In genomic region chr2:20674974-20675679, GRCh38 we compare ENCODE assay signal across 10 cellular contexts. TPM values are rescaled to one million over a fixed set of nuclear protein-coding genes. Genes with fewer than 3 reads are reported as not detected.
DNase-seq lines count a peak whose midpoint lies in the region; ATAC-seq and TF ChIP-seq lines count a peak whose summit lies in the region.
"Had no signal": no experiment of that assay in that cellular context is flagged by ENCODE, and none has a peak within 500 bp of the region (broad histone marks: within the 10 kb centered on the region; RNA-seq: fewer than 3 reads in every experiment).

No MANE protein-coding gene starts in this region.

- POLR2A ChIA-PET in activated CD4-positive, alpha-beta memory T cell treated with anti-CD3 and anti-CD28 coated beads for 36 hours (lab: Charles Lee), result no interaction called here

- H3K4me3 ChIP-seq in adipocyte (ENCODE audit: low read length) (peak overlapping the region; percentile 6), sigmoid colon (no peak overlapping the region)
- H3K4me3 ChIP-seq: PC-9 had no signal

- TF ChIP-seq CTCF in GM13977 (IDR thresholded peaks at IDR 0.05; ENCODE audit: extremely low read depth, insufficient read depth, missing control alignments), result no peak
- no peak for TF ChIP-seq CTCF in sigmoid colon (IDR thresholded peaks at IDR 0.05)

- CTCF ChIA-PET in activated CD4-positive, alpha-beta memory T cell treated with anti-CD3 and anti-CD28 coated beads for 36 hours (lab: Charles Lee), result interaction anchor here (2.7 to 6.0 kb wide), 2 partner anchors 13 to 288 kb away, joined by 14 to 47 read pairs; no protein-coding TSS in a partner anchor

- ATAC-seq in Right ventricle myocardium superior (ENCODE audit: poor library complexity) (peak; percentile 73), sciatic nerve (no peak)

- no peak overlapping the region for H3K4me3 Mint-ChIP-seq in activated CD4-positive, alpha-beta memory T cell treated with anti-CD3 and anti-CD28 coated beads for 36 hours
- H3K4me3 Mint-ChIP-seq: natural killer cell had no signal

- no peaks in the 10 kb centered on the region for H3K9me3 Mint-ChIP-seq in activated CD4-positive, alpha-beta memory T cell treated with anti-CD3 and anti-CD28 coated beads for 36 hours
- H3K9me3 Mint-ChIP-seq: natural killer cell had no signal

- TF ChIP-seq EP300 in sigmoid colon (IDR thresholded peaks at IDR 0.05), result no peak

- peaks cover 16% of the 10 kb centered on the region for H3K27me3 Mint-ChIP-seq in activated CD4-positive, alpha-beta memory T cell treated with anti-CD3 and anti-CD28 coated beads for 36 hours

- no peaks in the 10 kb centered on the region for H3K36me3 ChIP-seq in adipocyte (ENCODE audit: control insufficient read depth, insufficient read depth, low read length, severe bottlenecking)
- H3K36me3 ChIP-seq in sigmoid colon, result no peaks in the 10 kb centered on the region

- WGBS in sigmoid colon, 2 donors, result 53 to 66% methylated on average over 16 of the region's 16 CpGs

- no peak for TF ChIP-seq POLR2A in sigmoid colon (IDR thresholded peaks at IDR 0.05)

- intact Hi-C loops in Right ventricle myocardium superior (cut with DNase I) (no loop called here), sigmoid colon (cut with DNase I) (no loop called here), sciatic nerve (cut with DNase I) (no loop called here)
- intact Hi-C loops in activated CD4-positive, alpha-beta memory T cell treated with anti-CD3 and anti-CD28 coated beads for 36 hours (cut with micrococcal nuclease), result no loop called here

- peak overlapping the region; percentile 73 for H3K9ac ChIP-seq in adipocyte (ENCODE audit: low read length)

- in situ Hi-C loops in GM13977 (cut with MboI; ENCODE audit: low pct_unique_long_range_greater_than_20kb, low sequenced_read_pairs, unreplicated experiment), result no loop called here

- no peaks in the 10 kb centered on the region for H3K4me1 Mint-ChIP-seq in activated CD4-positive, alpha-beta memory T cell treated with anti-CD3 and anti-CD28 coated beads for 36 hours (ENCODE audit: low read depth)

- no peaks in the 10 kb centered on the region for H3K36me3 Mint-ChIP-seq in activated CD4-positive, alpha-beta memory T cell treated with anti-CD3 and anti-CD28 coated beads for 36 hours
- H3K36me3 Mint-ChIP-seq: natural killer cell had no signal

- H3K27me3 ChIP-seq in adipocyte (replicated peaks; ENCODE audit: control insufficient read depth, insufficient read depth, low read length) (peaks cover 34% of the 10 kb centered on the region), sigmoid colon (peaks cover 26 to 42% (median 26%) of the 10 kb centered on the region in 3 donors)

- H3K9me3 ChIP-seq in adipocyte (ENCODE audit: control insufficient read depth, low read length), result no peaks in the 10 kb centered on the region
- no peaks in the 10 kb centered on the region for H3K9me3 ChIP-seq in sigmoid colon

- peaks cover 15% of the 10 kb centered on the region for H3K4me1 ChIP-seq in adipocyte (ENCODE audit: control insufficient read depth, insufficient read depth, low read length)
- peaks cover 0 to 36% (median 19%) of the 10 kb centered on the region in 4 donors for H3K4me1 ChIP-seq in sigmoid colon

- H3K27ac ChIP-seq in sigmoid colon, result peak overlapping the region in 3 of 4 donors; percentile 34 to 47 (median 35)
- H3K27ac ChIP-seq: PC-9 had no signal

- DNase-seq in GM13977 (ENCODE audit: low spot score) (peak; percentile 12), adipocyte (ENCODE audit: low read depth) (peak; percentile 55), Right ventricle myocardium superior (peak; percentile 70), sigmoid colon (no peak), sciatic nerve (ENCODE audit: low spot score) (no peak)
- no peak for DNase-seq in activated CD4-positive, alpha-beta memory T cell treated with anti-CD3 and anti-CD28 coated beads for 36 hours
- DNase-seq in stimulated activated CD4-positive, alpha-beta T cell treated with anti-CD3 and anti-CD28 coated beads, Interleukin-12 subunit alpha, Interleukin-12 subunit beta, amount 100 ng/mL, for 4 hours, result no peak
- DNase-seq in activated CD8-positive, alpha-beta memory T cell treated with anti-CD3 and anti-CD28 coated beads for 24 hours, result no peak
- DNase-seq: natural killer cell had no signal

- H3K27ac Mint-ChIP-seq in activated CD4-positive, alpha-beta memory T cell treated with anti-CD3 and anti-CD28 coated beads for 36 hours, result no peak overlapping the region

RNA-seq across cellular contexts. Expression of gene GDF7, which starts 8.2 kb away (rescaled TPM):
- total RNA-seq in Right ventricle myocardium superior (0.38 TPM), sigmoid colon (1 to 10 TPM in 1 of 4 donors, under 1 TPM in 3; 0.49 to 1.6 (median 0.77) TPM), sciatic nerve (7.6 TPM)
- polyA plus RNA-seq in sigmoid colon, result under 1 TPM; under 0.01 to 0.60 (median under 0.01) TPM
- under 1 TPM; 0.02 to 0.05 TPM for total RNA-seq in activated CD4-positive, alpha-beta memory T cell treated with anti-CD3 and anti-CD28 coated beads for 36 hours

RNA-seq across cellular contexts. Expression of gene HS1BP3, which starts 24.2 kb away (rescaled TPM):
- total RNA-seq in Right ventricle myocardium superior (19.7 TPM), sigmoid colon (10 to 100 TPM; 32.3 to 54.6 (median 41.8) TPM), sciatic nerve (23.2 TPM)
- 10 to 100 TPM; 25.2 to 36.3 (median 25.3) TPM for polyA plus RNA-seq in sigmoid colon
- total RNA-seq in activated CD4-positive, alpha-beta memory T cell treated with anti-CD3 and anti-CD28 coated beads for 36 hours, result 10 to 100 TPM; 10.1 to 10.4 TPM

Comparison
In these comparisons a context has a peak if more than half of its experiments do, and no peak if none do; other contexts are left out.
1. DNase-seq: peak in GM13977 (single experiment), adipocyte (single experiment) and Right ventricle myocardium superior (single experiment); none in sigmoid colon (single experiment), activated CD4-positive, alpha-beta memory T cell treated with anti-CD3 and anti-CD28 coated beads for 36 hours (single experiment), sciatic nerve (single experiment), stimulated activated CD4-positive, alpha-beta T cell treated with anti-CD3 and anti-CD28 coated beads, Interleukin-12 subunit alpha, Interleukin-12 subunit beta, amount 100 ng/mL, for 4 hours (single experiment) and activated CD8-positive, alpha-beta memory T cell treated with anti-CD3 and anti-CD28 coated beads for 24 hours (single experiment).